In the genomic region with DNA sequence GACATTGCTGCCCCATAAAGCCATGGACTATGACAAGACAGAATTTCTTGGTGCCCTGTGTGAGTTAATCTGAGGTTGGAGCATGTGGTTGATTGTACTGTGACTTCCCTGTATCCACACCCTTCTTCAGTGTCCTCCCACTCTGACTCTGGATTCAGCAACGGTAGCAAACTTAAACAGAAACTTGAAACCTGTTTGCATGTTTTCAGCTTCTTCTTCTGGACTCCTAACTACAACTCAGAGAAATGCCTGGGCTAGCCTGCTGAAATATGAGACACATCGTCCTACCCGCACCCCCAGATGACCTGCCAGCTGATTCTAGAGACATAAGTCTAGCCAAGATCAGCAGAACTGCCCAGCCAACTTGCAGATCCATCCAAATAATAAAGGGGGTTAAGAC, we compare ENCODE assay signal across 14 cellular contexts.
A peak's percentile ranks its signal among the peaks of the same experiment; 100 is the strongest.
DNase-seq lines count a peak whose midpoint lies in the region; ATAC-seq and TF ChIP-seq lines count a peak whose summit lies in the region.
"Had no signal": no experiment of that assay in that cellular context is flagged by ENCODE, and none has a peak within 500 bp of the region (broad histone marks: within the 10 kb centered on the region; RNA-seq: fewer than 3 reads in every experiment).

No MANE protein-coding gene starts in this region.

- H2BK15ac ChIP-seq in neuronal stem cell (ENCODE audit: low read length) = no peak overlapping the region

- no peak overlapping the region for H2BK120ac ChIP-seq in neuronal stem cell (ENCODE audit: low read depth, low read length)

- in situ Hi-C loops in KBM-7 (cut with MboI; ENCODE audit: low pct_unique_long_range_greater_than_20kb, low sequenced_read_pairs) = loop anchor here (10.0 kb wide), 1 partner anchor 96 kb away; no protein-coding TSS in a partner anchor

- H3K4me2 ChIP-seq in parathyroid adenoma (ENCODE audit: low read length) = peak overlapping the region; percentile 2
- H3K4me2 ChIP-seq in neuronal stem cell (ENCODE audit: insufficient read depth, low read length, poor library complexity, severe bottlenecking) = no peak overlapping the region

- H3K4me3 ChIP-seq in parathyroid adenoma (ENCODE audit: low read depth, low read length) (no peak overlapping the region), neuronal stem cell (ENCODE audit: low read length in 2 of 2) (no peak overlapping the region)
- H3K4me3 ChIP-seq: SJSA1 had no signal

- H3K14ac ChIP-seq in neuronal stem cell (ENCODE audit: low read length) = no peak overlapping the region

- H2AFZ ChIP-seq in parathyroid adenoma (no peak overlapping the region), neuronal stem cell (ENCODE audit: low read length) (no peak overlapping the region)

- no peak overlapping the region for H4K8ac ChIP-seq in neuronal stem cell (ENCODE audit: low read depth, low read length)

- H3K36me3 ChIP-seq in parathyroid adenoma (ENCODE audit: control insufficient read depth, insufficient read depth, low read length) = no peaks in the 10 kb centered on the region
- H3K36me3 ChIP-seq in neuronal stem cell (replicated peaks in 1 of 2; ENCODE audit: control insufficient read depth in 2 of 2, insufficient read depth in 2 of 2, low read length in 2 of 2) = no peaks in the 10 kb centered on the region
- H3K36me3 ChIP-seq: SJSA1 had no signal

- H3K27ac ChIP-seq in parathyroid adenoma (peak overlapping the region; percentile 33), neuronal stem cell (replicated peaks; ENCODE audit: low read length) (no peak overlapping the region)
- H3K27ac ChIP-seq: SJSA1 had no signal

- ATAC-seq in HG02981 (IDR thresholded peaks at IDR 0.05; ENCODE audit: unreplicated experiment) = no peak
- ATAC-seq: activated CD4-positive, alpha-beta T cell treated with anti-CD3 and anti-CD28 coated beads for 36 hours; stimulated activated naive CD8-positive, alpha-beta T cell treated with anti-CD3 and anti-CD28 coated beads, Interleukin-15, amount 100 ng/mL, for 72 hours had no signal

- no peaks in the 10 kb centered on the region for H3K79me2 ChIP-seq in parathyroid adenoma

- no CpG with 5 or more reads among the region's 3 CpGs for WGBS in neuronal stem cell (ENCODE audit: extremely low coverage in 2 of 2, insufficient read length in 2 of 2, insufficient replicate concordance in 1 of 2), 2 donors

- H3K27me3 ChIP-seq in parathyroid adenoma (ENCODE audit: control insufficient read depth, insufficient read depth, low read length) (no peaks in the 10 kb centered on the region), neuronal stem cell (ENCODE audit: control insufficient read depth in 3 of 3, insufficient read depth in 3 of 3, low read depth in 1 of 3, low read length in 3 of 3) (no peaks in the 10 kb centered on the region)
- H3K27me3 ChIP-seq: SJSA1 had no signal

- H4K91ac ChIP-seq in neuronal stem cell (ENCODE audit: low read depth, low read length, poor library complexity) = no peak overlapping the region

- no peak overlapping the region for H2AK5ac ChIP-seq in neuronal stem cell (ENCODE audit: low read depth, low read length)

- H3K9me3 ChIP-seq in parathyroid adenoma (ENCODE audit: control insufficient read depth, low read length) (no peaks in the 10 kb centered on the region), neuronal stem cell (replicated peaks in 1 of 2; ENCODE audit: control insufficient read depth in 2 of 2, insufficient read depth in 1 of 2, low read depth in 1 of 2, low read length in 2 of 2) (no peaks in the 10 kb centered on the region)
- H3K9me3 ChIP-seq: Caco-2, SJSA1 had no signal

- no peak overlapping the region for H3K18ac ChIP-seq in neuronal stem cell (ENCODE audit: low read length)

- peaks cover 16% of the 10 kb centered on the region for H3K4me1 ChIP-seq in parathyroid adenoma
- H3K4me1 ChIP-seq in neuronal stem cell (ENCODE audit: control insufficient read depth in 2 of 2, insufficient read depth in 1 of 2, low read depth in 1 of 2, low read length in 2 of 2) = no peaks in the 10 kb centered on the region
- H3K4me1 ChIP-seq: Caco-2, SJSA1 had no signal

- no peak overlapping the region for H3K4ac ChIP-seq in neuronal stem cell (ENCODE audit: low read length)

- H2BK5ac ChIP-seq in neuronal stem cell (ENCODE audit: low read length) = no peak overlapping the region

- H3K79me1 ChIP-seq in neuronal stem cell (ENCODE audit: low read depth, low read length) = no peaks in the 10 kb centered on the region

- H3K23ac ChIP-seq in neuronal stem cell (ENCODE audit: low read depth, low read length, poor library complexity) = no peak overlapping the region

- DNase-seq in DMS 273 (lab: John Stamatoyannopoulos, UW; ENCODE audit: unreplicated experiment) (peak; percentile 52), KBM-7 (peak; percentile 17), cerebellar cortex (ENCODE audit: low spot score) (peak; percentile 4), NCI-H82 (lab: John Stamatoyannopoulos, UW) (no peak), NCI-H2196 (lab: John Stamatoyannopoulos, UW; ENCODE audit: unreplicated experiment) (no peak), neuronal stem cell (ENCODE audit: low spot score) (no peak)
- DNase-seq: activated CD4-positive, alpha-beta T cell treated with anti-CD3 and anti-CD28 coated beads for 36 hours; activated gamma-delta T cell; Caco-2; stimulated activated CD4-positive, alpha-beta T cell treated with anti-CD3 and anti-CD28 coated beads, Interleukin-1b, Interleukin-23, amount 100 ng/mL, for 48 hours; stimulated activated naive CD8-positive, alpha-beta T cell treated with anti-CD3 and anti-CD28 coated beads, Interleukin-15, amount 100 ng/mL, for 72 hours had no signal

- H3K9ac ChIP-seq in parathyroid adenoma (no peak overlapping the region), neuronal stem cell (ENCODE audit: low read depth, low read length, poor library complexity) (no peak overlapping the region)

- no peak for TF ChIP-seq CTCF in parathyroid adenoma (IDR thresholded peaks at IDR 0.05)

- no peak overlapping the region for H2BK12ac ChIP-seq in neuronal stem cell (ENCODE audit: low read length)

Comparison
In these comparisons a context has a peak if more than half of its experiments do, and no peak if none do; other contexts are left out.
1. DNase-seq: peak in DMS 273 (single experiment), KBM-7 (single experiment) and cerebellar cortex (single experiment); none in NCI-H82 (single experiment), NCI-H2196 (single experiment) and neuronal stem cell (single experiment).